ENCODE assay signal across 8 cellular contexts in genomic region chr15:43826029-43826507, GRCh38. TPM values are rescaled to one million over a fixed set of nuclear protein-coding genes. Genes with fewer than 3 reads are reported as not detected.
DNase-seq lines count a peak whose midpoint lies in the region; ATAC-seq, FAIRE-seq and TF ChIP-seq lines count a peak whose summit lies in the region.

No MANE protein-coding gene starts in this region.

- peak overlapping the region; percentile 92 for H3K27ac Mint-ChIP-seq in activated CD4-positive, alpha-beta T cell treated with anti-CD3 and anti-CD28 coated beads, Interleukin-2, amount 10 ng/mL, durations not matched to agents 24 days and 14 days
- peak overlapping the region; percentile 81 for H3K27ac Mint-ChIP-seq in activated T-helper 17 cell treated with anti-CD3 and anti-CD28 coated beads, Interleukin-2, amount 50 U/mL, for 72 hours

- peaks cover 44% of the 10 kb centered on the region for H3K4me1 Mint-ChIP-seq in activated CD4-positive, alpha-beta T cell treated with anti-CD3 and anti-CD28 coated beads, Interleukin-2, amount 10 ng/mL, durations not matched to agents 24 days and 14 days
- peaks cover 22% of the 10 kb centered on the region for H3K4me1 Mint-ChIP-seq in activated T-helper 17 cell treated with anti-CD3 and anti-CD28 coated beads, Interleukin-2, amount 50 U/mL, for 72 hours

- H3K4me3 ChIP-seq in kidney (ENCODE audit: low read length in 2 of 2) (peak overlapping the region; percentile 70 to 74), thoracic aorta (peak overlapping the region; percentile 78)

- H3K27ac ChIP-seq in kidney (ENCODE audit: low read depth in 2 of 2, low read length in 2 of 2) (no peak overlapping the region), thoracic aorta (peak overlapping the region; percentile 56 to 71)

- H3K27me3 Mint-ChIP-seq in activated CD4-positive, alpha-beta T cell treated with anti-CD3 and anti-CD28 coated beads, Interleukin-2, amount 10 ng/mL, durations not matched to agents 24 days and 14 days = no peaks in the 10 kb centered on the region
- no peaks in the 10 kb centered on the region for H3K27me3 Mint-ChIP-seq in activated T-helper 17 cell treated with anti-CD3 and anti-CD28 coated beads, Interleukin-2, amount 50 U/mL, for 72 hours

- H3K9me3 ChIP-seq in kidney (ENCODE audit: control insufficient read depth in 1 of 2, low read length in 2 of 2) (no peaks in the 10 kb centered on the region), thoracic aorta (no peaks in the 10 kb centered on the region)

- TF ChIP-seq CTCF in kidney (IDR thresholded peaks at IDR 0.05; ENCODE audit: borderline replicate concordance, extremely low read depth, insufficient read depth) (no peak), thoracic aorta (IDR thresholded peaks at IDR 0.05) (no peak)

- H3K27me3 ChIP-seq in thoracic aorta (replicated peaks; ENCODE audit: insufficient read depth) = no peaks in the 10 kb centered on the region

- no peak for DNase-seq in activated CD4-positive, alpha-beta T cell treated with anti-CD3 and anti-CD28 coated beads, Interleukin-2, amount 10 ng/mL, durations not matched to agents 24 days and 14 days
- DNase-seq in activated CD4-positive, alpha-beta T cell treated with anti-CD3 and anti-CD28 coated beads for 48 hours = no peak
- peak; percentile 35 for DNase-seq in kidney
- DNase-seq in thoracic aorta (ENCODE audit: low spot score) = no peak
- no peak for DNase-seq in NCI-H146 (lab: John Stamatoyannopoulos, UW)

- H3K4me1 ChIP-seq in kidney (ENCODE audit: control insufficient read depth in 1 of 2, insufficient read depth in 1 of 2, low read depth in 1 of 2, low read length in 2 of 2) (peaks cover 3 to 8% of the 10 kb centered on the region in 2 donors), thoracic aorta (ENCODE audit: control insufficient read depth in 1 of 2, low read depth in 2 of 2) (peaks cover 30 to 46% of the 10 kb centered on the region in 2 donors)

- intact Hi-C loops in activated CD4-positive, alpha-beta T cell treated with anti-CD3 and anti-CD28 coated beads, Interleukin-2, amount 10 ng/mL, durations not matched to agents 24 days and 14 days (cut with micrococcal nuclease) = loop anchor here (2.0 to 10.0 kb wide), 4 partner anchors 33 to 899 kb away; partner anchors contain the start of gene SERF2
- intact Hi-C loops in kidney (cut with DNase I) = no loop called here

- peaks cover 5% of the 10 kb centered on the region for H3K9me3 Mint-ChIP-seq in activated CD4-positive, alpha-beta T cell treated with anti-CD3 and anti-CD28 coated beads, Interleukin-2, amount 10 ng/mL, durations not matched to agents 24 days and 14 days
- H3K9me3 Mint-ChIP-seq in activated T-helper 17 cell treated with anti-CD3 and anti-CD28 coated beads, Interleukin-2, amount 50 U/mL, for 72 hours = no peaks in the 10 kb centered on the region

- no peak for ATAC-seq in activated T-helper 17 cell treated with anti-CD3 and anti-CD28 coated beads, Interleukin-2, amount 50 U/mL, for 72 hours (replicated peaks)
- no peak for ATAC-seq in thoracic aorta (ENCODE audit: insufficient number of reproducible peaks, low FRiP score, low read depth)
- no peak for ATAC-seq in HG03439 (IDR thresholded peaks at IDR 0.05; ENCODE audit: unreplicated experiment)
- ATAC-seq in HG02642 (IDR thresholded peaks at IDR 0.05; ENCODE audit: poor library complexity, unreplicated experiment) = no peak

- H3K36me3 ChIP-seq in kidney (ENCODE audit: control insufficient read depth in 1 of 2, insufficient read depth in 2 of 2, low read length in 2 of 2) (no peaks in the 10 kb centered on the region), thoracic aorta (no peaks in the 10 kb centered on the region)

- no peak overlapping the region for H3K9ac ChIP-seq in kidney (ENCODE audit: low read length in 2 of 2)

- H3K4me3 Mint-ChIP-seq in activated CD4-positive, alpha-beta T cell treated with anti-CD3 and anti-CD28 coated beads, Interleukin-2, amount 10 ng/mL, durations not matched to agents 24 days and 14 days = peak overlapping the region; percentile 90
- peak overlapping the region; percentile 98 for H3K4me3 Mint-ChIP-seq in activated T-helper 17 cell treated with anti-CD3 and anti-CD28 coated beads, Interleukin-2, amount 50 U/mL, for 72 hours

- peaks cover 39% of the 10 kb centered on the region for H3K36me3 Mint-ChIP-seq in activated CD4-positive, alpha-beta T cell treated with anti-CD3 and anti-CD28 coated beads, Interleukin-2, amount 10 ng/mL, durations not matched to agents 24 days and 14 days (ENCODE audit: low read depth)
- H3K36me3 Mint-ChIP-seq in activated T-helper 17 cell treated with anti-CD3 and anti-CD28 coated beads, Interleukin-2, amount 50 U/mL, for 72 hours (ENCODE audit: low read depth) = peaks cover 81% of the 10 kb centered on the region

- FAIRE-seq in kidney (lab: Jason Lieb, UNC) = no peak

RNA-seq across cellular contexts. Expression of gene WDR76, which starts 0.7 kb away (rescaled TPM):
- total RNA-seq in activated CD4-positive, alpha-beta T cell treated with anti-CD3 and anti-CD28 coated beads, Interleukin-2, amount 10 ng/mL, durations not matched to agents 24 days and 14 days = 76.6 and 80.4 TPM in 2 replicates
- total RNA-seq in activated T-helper 17 cell treated with anti-CD3 and anti-CD28 coated beads, Interleukin-2, amount 50 U/mL, for 72 hours = 10 to 100 TPM; 73.0 to 86.2 TPM
- total RNA-seq in kidney = 4.8 TPM
- 0.73 TPM for polyA plus RNA-seq in kidney (ENCODE audit: insufficient read depth, low read depth, low replicate concordance)
- 1 to 10 TPM; 3.8 to 6.6 TPM for total RNA-seq in thoracic aorta

RNA-seq across cellular contexts. Expression of gene MFAP1, which starts 1.6 kb away (rescaled TPM):
- total RNA-seq in activated CD4-positive, alpha-beta T cell treated with anti-CD3 and anti-CD28 coated beads, Interleukin-2, amount 10 ng/mL, durations not matched to agents 24 days and 14 days = 49.3 and 51.3 TPM in 2 replicates
- 10 to 100 TPM; 46.5 to 63.4 TPM for total RNA-seq in activated T-helper 17 cell treated with anti-CD3 and anti-CD28 coated beads, Interleukin-2, amount 50 U/mL, for 72 hours
- 25.3 TPM for total RNA-seq in kidney
- 28.1 TPM for polyA plus RNA-seq in kidney (ENCODE audit: insufficient read depth, low read depth, low replicate concordance)
- 10 to 100 TPM in 1 of 2 donors, 1 to 10 TPM in 1; 6.8 to 20.8 TPM for total RNA-seq in thoracic aorta

RNA-seq across cellular contexts. Expression of gene HYPK, which starts 25.7 kb away (rescaled TPM):
- 20.3 and 33.8 TPM in 2 replicates for total RNA-seq in activated CD4-positive, alpha-beta T cell treated with anti-CD3 and anti-CD28 coated beads, Interleukin-2, amount 10 ng/mL, durations not matched to agents 24 days and 14 days
- total RNA-seq in activated T-helper 17 cell treated with anti-CD3 and anti-CD28 coated beads, Interleukin-2, amount 50 U/mL, for 72 hours = 10 to 100 TPM; 15.6 to 17.5 TPM
- total RNA-seq in kidney (10.2 TPM), thoracic aorta (10 to 100 TPM in 1 of 2 donors, 1 to 10 TPM in 1; 9.2 to 21.2 TPM)
- polyA plus RNA-seq in kidney (ENCODE audit: insufficient read depth, low read depth, low replicate concordance) = 7.7 TPM

RNA-seq across cellular contexts. Expression of gene SERINC4, which starts 26.0 kb away (rescaled TPM):
- 0.28 and 0.33 TPM in 2 replicates for total RNA-seq in activated CD4-positive, alpha-beta T cell treated with anti-CD3 and anti-CD28 coated beads, Interleukin-2, amount 10 ng/mL, durations not matched to agents 24 days and 14 days
- total RNA-seq in activated T-helper 17 cell treated with anti-CD3 and anti-CD28 coated beads, Interleukin-2, amount 50 U/mL, for 72 hours = under 1 TPM; 0.17 to 0.24 TPM
- 0.13 TPM for total RNA-seq in kidney
- polyA plus RNA-seq in kidney (ENCODE audit: insufficient read depth, low read depth, low replicate concordance) = 0.47 TPM
- total RNA-seq in thoracic aorta = not detected

RNA-seq across cellular contexts. Expression of gene SERF2, which starts 33.9 kb away (rescaled TPM):
- total RNA-seq in activated CD4-positive, alpha-beta T cell treated with anti-CD3 and anti-CD28 coated beads, Interleukin-2, amount 10 ng/mL, durations not matched to agents 24 days and 14 days = 524 TPM in 2 replicates
- 100 to 1,000 TPM; 521 to 550 TPM for total RNA-seq in activated T-helper 17 cell treated with anti-CD3 and anti-CD28 coated beads, Interleukin-2, amount 50 U/mL, for 72 hours
- total RNA-seq in kidney (788 TPM), thoracic aorta (100 to 1,000 TPM; 532 to 761 TPM)
- polyA plus RNA-seq in kidney (ENCODE audit: insufficient read depth, low read depth, low replicate concordance) = 2,452 TPM

Comparison
In these comparisons a context has a peak if more than half of its experiments do, and no peak if none do; other contexts are left out.
1. H3K27ac ChIP-seq: peak in thoracic aorta (2 of 2); none in kidney (0 of 2).
2. RNA of gene WDR76, which starts 0.7 kb away (total RNA-seq): 73.0 to 86.2 TPM in activated T-helper 17 cell treated with anti-CD3 and anti-CD28 coated beads, Interleukin-2, amount 50 U/mL, for 72 hours and 76.6 to 80.4 TPM in activated CD4-positive, alpha-beta T cell treated with anti-CD3 and anti-CD28 coated beads, Interleukin-2, amount 10 ng/mL, durations not matched to agents 24 days and 14 days; 3.8 to 6.6 TPM in thoracic aorta and 4.8 TPM in kidney (single experiment); every median in the first group is over 4 times any median in the second.